8 cellular contexts compared by ENCODE assay signal in the genomic region with DNA sequence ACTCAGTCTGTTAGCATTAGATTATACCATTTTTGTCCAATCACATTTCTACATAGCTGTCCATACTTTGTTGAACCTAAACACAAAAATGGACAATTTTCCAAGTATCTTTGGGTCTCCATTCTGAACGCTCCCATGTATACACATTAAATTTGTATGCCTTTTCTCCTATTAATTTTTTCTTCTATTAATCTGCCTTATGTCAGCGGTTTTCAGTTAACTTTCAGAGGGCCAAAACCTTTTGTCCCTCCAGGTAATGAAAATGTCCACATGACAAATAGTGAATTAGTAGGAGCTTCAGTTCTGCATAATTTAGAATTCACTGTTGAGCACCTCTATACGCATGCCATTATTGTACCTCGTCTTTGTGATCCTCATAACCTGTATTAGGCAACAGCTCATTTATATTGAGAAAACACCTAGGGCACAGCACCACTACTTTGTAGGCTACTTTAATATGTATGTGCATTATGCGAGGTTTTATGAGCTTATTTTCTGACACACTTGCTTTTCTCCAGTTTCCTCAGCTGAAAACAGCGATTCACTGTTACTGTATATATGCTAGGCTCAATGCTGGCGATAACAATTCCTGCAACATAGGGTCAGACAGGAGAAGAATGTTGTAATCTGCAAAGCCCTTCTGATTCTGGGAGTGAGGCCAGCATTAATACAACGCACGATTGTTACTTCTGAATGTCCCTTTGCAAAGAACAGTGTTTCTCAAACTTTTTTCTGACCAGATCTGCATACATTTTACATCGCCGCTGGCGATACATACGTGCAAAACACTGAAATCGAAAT. TPM values are rescaled to one million over a fixed set of nuclear protein-coding genes. Genes with fewer than 3 reads are reported as not detected.
A peak's percentile ranks its signal among the peaks of the same experiment; 100 is the strongest.
DNase-seq lines count a peak whose midpoint lies in the region; ATAC-seq, FAIRE-seq and TF ChIP-seq lines count a peak whose summit lies in the region.

No MANE protein-coding gene starts in this region.

- H3K27me3 ChIP-seq in HUES48 (ENCODE audit: control insufficient read depth, insufficient read depth, low read length) (peaks cover 14% of the 10 kb centered on the region; the same call in 1 of the 2 replicates), hepatocyte (no peaks in the 10 kb centered on the region), small intestine (ENCODE audit: control insufficient read depth in 2 of 2, insufficient read depth in 2 of 2, low read length in 2 of 2) (no peaks in the 10 kb centered on the region)

- CTCF ChIA-PET in AG04449 (lab: Yijun Ruan, JAX): interaction anchor here (1.0 to 1.9 kb wide), 5 partner anchors 15 to 1423 kb away, joined by 3 to 4 read pairs (median 4); no protein-coding TSS in a partner anchor

- peaks cover 38% of the 10 kb centered on the region for H3K79me2 ChIP-seq in hepatocyte

- 51% methylated on average over 14 of the region's 14 CpGs for WGBS in hepatocyte (ENCODE audit: low lambda C conversion rate, missing lambda C conversion rate)
- WGBS in small intestine, 3 donors: 23 to 40% (median 35%) methylated on average over 14 of the region's 14 CpGs

- DNase-seq in AG04449 (ENCODE audit: low read depth, low spot score) (no peak), amniotic epithelial cell (ENCODE audit: low read depth) (peak; percentile 85), hepatocyte (ENCODE audit: low spot score) (peak; percentile 44), small intestine (peak; percentile 62)

- peak overlapping the region; percentile 83 for H3K4me2 ChIP-seq in hepatocyte

- ATAC-seq in GM18873 (IDR thresholded peaks at IDR 0.05; ENCODE audit: low FRiP score, unreplicated experiment) (no peak), GM21529 (IDR thresholded peaks at IDR 0.05; ENCODE audit: unreplicated experiment) (no peak), HG02981 (IDR thresholded peaks at IDR 0.05; ENCODE audit: unreplicated experiment) (no peak)

- TF ChIP-seq CTCF in AG04449 (IDR thresholded peaks at IDR 0.05; ENCODE audit: insufficient read depth, low read length, missing control alignments) (no peak), hepatocyte (IDR thresholded peaks at IDR 0.05; ENCODE audit: poor library complexity) (no peak)

- H2AFZ ChIP-seq in hepatocyte: peak overlapping the region; percentile 81

- no peaks in the 10 kb centered on the region for H3K9me2 ChIP-seq in hepatocyte (replicated peaks; ENCODE audit: insufficient read depth)

- POLR2A ChIA-PET in AG04449 (lab: Yijun Ruan, JAX): interaction anchor here (1.0 kb wide), 1 partner anchor 1338 kb away, joined by 3 read pairs; a partner anchor contains a TSS

- H3K9me3 ChIP-seq in HUES48 (ENCODE audit: control insufficient read depth, insufficient read depth, low read length): no peaks in the 10 kb centered on the region
- no peaks in the 10 kb centered on the region for H3K9me3 ChIP-seq in hepatocyte (ENCODE audit: low read depth)
- no peaks in the 10 kb centered on the region for H3K9me3 ChIP-seq in small intestine (ENCODE audit: control insufficient read depth, low read depth)

- peaks cover 21% of the 10 kb centered on the region for H4K20me1 ChIP-seq in hepatocyte (ENCODE audit: insufficient read depth, poor library complexity, severe bottlenecking)

- H3K27ac ChIP-seq in HUES48 (ENCODE audit: low read depth, low read length) (peak overlapping the region; percentile 75), hepatocyte (peak overlapping the region; percentile 92), small intestine (ENCODE audit: low read depth in 1 of 2, low read length in 1 of 2) (peak overlapping the region; percentile 78 to 91)

- H3K36me3 ChIP-seq in HUES48 (ENCODE audit: control insufficient read depth, insufficient read depth, low read length): no peaks in the 10 kb centered on the region
- no peaks in the 10 kb centered on the region for H3K36me3 ChIP-seq in hepatocyte (replicated peaks; ENCODE audit: insufficient read depth, low read depth)
- H3K36me3 ChIP-seq in small intestine (ENCODE audit: control insufficient read depth in 2 of 2, insufficient read depth in 2 of 2, low read length in 2 of 2): no peaks in the 10 kb centered on the region

- H3K4me1 ChIP-seq in HUES48 (ENCODE audit: control insufficient read depth, insufficient read depth, low read length) (peaks cover 10% of the 10 kb centered on the region), hepatocyte (ENCODE audit: insufficient read depth) (peaks cover 31% of the 10 kb centered on the region), small intestine (ENCODE audit: control insufficient read depth in 2 of 2, insufficient read depth in 1 of 2, low read depth in 1 of 2, low read length in 1 of 2) (peaks cover 0 to 3% of the 10 kb centered on the region in 2 donors)

- FAIRE-seq in small intestine (lab: Jason Lieb, UNC): no peak

- no peak overlapping the region for H3K9ac ChIP-seq in HUES48 (ENCODE audit: low read depth, low read length)

- H3K4me3 ChIP-seq in AG04449 (ENCODE audit: low read depth, low read length) (peak overlapping the region; percentile 64), HUES48 (ENCODE audit: low read depth, low read length) (peak overlapping the region; percentile 76), hepatocyte (peak overlapping the region; percentile 38), small intestine (ENCODE audit: low read depth in 1 of 2, low read length in 2 of 2) (peak overlapping the region; percentile 37 to 67)

RNA-seq across cellular contexts. Expression of a gene that starts 1.1 kb away (rescaled TPM):
- 76.2 and 96.4 TPM in 2 replicates for total RNA-seq in hepatocyte
- polyA plus RNA-seq in hepatocyte (42.2 and 50.7 TPM in 2 replicates), small intestine (10 to 100 TPM; 31.3 to 58.6 (median 35.7) TPM)
